In genomic region chr4:27787195-27787594, GRCh38 we compare ENCODE assay signal across 20 cellular contexts.
"Had no signal": no experiment of that assay in that cellular context is flagged by ENCODE, and none has a peak within 500 bp of the region (broad histone marks: within the 10 kb centered on the region; RNA-seq: fewer than 3 reads in every experiment).

No MANE protein-coding gene starts in this region.

- DNase-seq: activated T-cell treated with anti-CD3 and anti-CD28 coated beads, Interleukin-2, amount 50 U/mL, for 1 hour; adrenal gland; colonic mucosa; heart right ventricle; islet precursor cell; left colon; mesendoderm; mucosa of descending colon; posterior cingulate gyrus; sigmoid colon; spleen; stimulated activated CD4-positive, alpha-beta T cell treated with anti-CD3 and anti-CD28 coated beads, Interleukin-4, amount 100 ng/mL, for 1 hour; stimulated activated naive CD4-positive, alpha-beta T cell; T-cell; testis had no signal

- H3K4me3 Mint-ChIP-seq: activated naive CD8-positive, alpha-beta T cell; T-cell; type B pancreatic cell; WTC11 had no signal

- H3K36me3 ChIP-seq: adrenal gland, ascending aorta, colonic mucosa, heart right ventricle, sigmoid colon, spleen had no signal

- H3K27me3 ChIP-seq: adrenal gland, ascending aorta, colonic mucosa, heart right ventricle, sigmoid colon, spleen, testis had no signal

- H3K27ac ChIP-seq: adrenal gland, ascending aorta, colonic mucosa, heart right ventricle, sigmoid colon, spleen, testis had no signal

- H3K4me1 Mint-ChIP-seq: T-cell, WTC11 had no signal

- H3K4me1 ChIP-seq: adrenal gland, ascending aorta, colonic mucosa, heart right ventricle, sigmoid colon, spleen, testis had no signal

- H3K27ac Mint-ChIP-seq: activated naive CD8-positive, alpha-beta T cell; T-cell; type B pancreatic cell; WTC11 had no signal

- H3K4me3 ChIP-seq: adrenal gland, ascending aorta, colonic mucosa, heart right ventricle, mucosa of descending colon, sigmoid colon, spleen, testis had no signal

- H3K27me3 Mint-ChIP-seq: activated naive CD8-positive, alpha-beta T cell; T-cell; type B pancreatic cell had no signal

- FAIRE-seq: TTC549 had no signal

- H3K9me3 Mint-ChIP-seq: type B pancreatic cell had no signal

- H3K36me3 Mint-ChIP-seq: activated naive CD8-positive, alpha-beta T cell; T-cell; type B pancreatic cell; WTC11 had no signal

- H3K9me3 ChIP-seq: adrenal gland, ascending aorta, colonic mucosa, heart right ventricle, mucosa of descending colon, sigmoid colon, spleen, testis had no signal
